In the genomic region with DNA sequence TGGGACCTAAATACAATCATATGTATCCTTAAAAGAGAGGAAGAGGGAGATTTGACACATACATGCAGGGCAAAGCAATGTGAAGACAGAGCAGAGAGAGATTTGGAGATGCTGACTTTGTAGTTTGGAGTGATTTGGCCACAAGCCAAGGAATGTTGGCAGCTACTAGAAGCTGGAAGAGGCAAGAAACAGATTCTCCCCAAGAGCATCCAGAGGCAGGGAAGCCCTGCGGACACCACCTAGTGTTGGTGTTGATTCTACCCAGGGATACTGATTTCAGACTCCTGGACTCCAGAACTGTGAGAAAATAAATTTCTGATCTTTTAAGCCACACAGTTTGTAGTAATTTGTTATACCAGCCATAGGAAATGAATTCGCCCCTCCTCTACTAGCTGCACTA, we compare ENCODE assay signal across 9 cellular contexts.
A peak's percentile ranks its signal among the peaks of the same experiment; 100 is the strongest.
DNase-seq lines count a peak whose midpoint lies in the region; ATAC-seq and TF ChIP-seq lines count a peak whose summit lies in the region.
"Had no signal": no experiment of that assay in that cellular context is flagged by ENCODE, and none has a peak within 500 bp of the region (broad histone marks: within the 10 kb centered on the region; RNA-seq: fewer than 3 reads in every experiment).

No MANE protein-coding gene starts in this region.

- no peak for TF ChIP-seq EP300 in gastroesophageal sphincter (IDR thresholded peaks at IDR 0.05)

- peak in 3 of 4 experiments; percentile 18 to 60 (median 54) for TF ChIP-seq CTCF in gastroesophageal sphincter (IDR thresholded peaks at IDR 0.05)
- TF ChIP-seq CTCF in GM10266 (IDR thresholded peaks at IDR 0.05; ENCODE audit: control insufficient read depth, insufficient read depth, low read depth, missing control alignments) = no peak

- H3K27ac ChIP-seq in gastroesophageal sphincter = no peak overlapping the region

- no peaks in the 10 kb centered on the region for H3K9me3 ChIP-seq in gastroesophageal sphincter

- no peaks in the 10 kb centered on the region for H3K27me3 ChIP-seq in gastroesophageal sphincter

- DNase-seq in HCEC 1CT (peak; percentile 66), SHP77 treated with DMSO at 0.1 percent for 48 hours (lab: John Stamatoyannopoulos, UW) (peak; percentile 24), sciatic nerve (ENCODE audit: low spot score) (peak; percentile 82), GM10266 (ENCODE audit: extremely low spot score) (no peak)
- DNase-seq in activated effector memory CD4-positive, alpha-beta T cell treated with anti-CD3 and anti-CD28 coated beads, Interleukin-2, amount 50 U/mL, for 16 hours = no peak
- DNase-seq: activated CD4-positive, alpha-beta T cell treated with anti-CD3 and anti-CD28 coated beads for 4 hours had no signal

- 41 to 63% methylated on average over 2 of the region's 2 CpGs for WGBS in gastroesophageal sphincter (ENCODE audit: low coverage in 1 of 2), 2 donors

- TF ChIP-seq POLR2A in gastroesophageal sphincter (IDR thresholded peaks at IDR 0.05) = no peak

- no peaks in the 10 kb centered on the region for H3K36me3 ChIP-seq in gastroesophageal sphincter

- H3K4me1 ChIP-seq in gastroesophageal sphincter = peaks cover 8 to 43% (median 14%) of the 10 kb centered on the region in 3 donors

- no peak overlapping the region for H3K4me3 ChIP-seq in gastroesophageal sphincter

- intact Hi-C loops in sciatic nerve (cut with DNase I) = no loop called here

- ATAC-seq in gastroesophageal sphincter = peak; percentile 46
- ATAC-seq in sciatic nerve = peak; percentile 53
- no peak for ATAC-seq in HG02610 (IDR thresholded peaks at IDR 0.05; ENCODE audit: unreplicated experiment)
- no peak for ATAC-seq in GM21825 (IDR thresholded peaks at IDR 0.05; ENCODE audit: unreplicated experiment)

Comparison
In these comparisons a context has a peak if more than half of its experiments do, and no peak if none do; other contexts are left out.
1. DNase-seq: peak in HCEC 1CT (single experiment), SHP77 treated with DMSO at 0.1 percent for 48 hours (single experiment) and sciatic nerve (single experiment); none in GM10266 (single experiment) and activated effector memory CD4-positive, alpha-beta T cell treated with anti-CD3 and anti-CD28 coated beads, Interleukin-2, amount 50 U/mL, for 16 hours (single experiment).
2. ATAC-seq: peak in gastroesophageal sphincter (single experiment) and sciatic nerve (single experiment); none in HG02610 (single experiment) and GM21825 (single experiment).